ENCODE assay signal across 1 cellular context in the genomic region with DNA sequence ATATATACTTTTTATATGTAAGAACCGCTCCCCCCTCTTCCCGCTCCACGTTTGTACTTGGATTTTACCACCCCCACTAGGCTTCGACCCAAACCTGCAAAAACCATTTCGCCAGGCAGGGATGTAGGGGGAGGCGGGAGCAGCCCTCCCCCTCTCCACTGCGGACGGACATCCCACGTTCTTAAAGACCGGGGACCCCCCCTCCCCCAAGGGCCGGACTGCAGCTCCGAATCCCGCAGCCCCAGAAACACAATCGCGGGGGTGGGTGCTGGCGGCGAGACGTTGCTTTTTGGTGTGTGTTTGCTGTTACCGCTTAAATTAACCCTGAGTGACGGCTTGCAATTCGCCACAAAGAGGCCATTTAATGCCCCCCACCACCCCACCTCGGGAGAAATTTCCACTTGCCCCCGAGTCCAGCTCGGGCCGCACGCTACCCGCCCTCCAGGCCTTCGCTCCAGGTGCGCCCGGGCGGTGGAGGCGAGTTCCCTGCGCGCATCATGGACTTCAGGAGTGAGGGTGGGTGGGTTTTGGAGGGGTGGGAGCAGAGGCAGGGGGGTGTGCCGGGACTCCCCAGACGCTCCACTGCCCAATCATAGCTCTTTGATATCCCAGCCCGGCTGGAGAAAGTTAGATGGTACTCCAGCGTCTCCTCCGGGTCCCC.
TF ChIP-seq lines count a peak whose summit lies in the region.

No MANE protein-coding gene starts in this region.

TF ChIP-seq in H1, 55 proteins besides CTCF, POLR2A, EP300 and RAD21:
- peak; percentile 32 for TF ChIP-seq RNF2 (IDR thresholded peaks at IDR 0.05; ENCODE audit: borderline replicate concordance, low read depth, low read length, missing control alignments, poor library complexity, severe bottlenecking)
- TF ChIP-seq SP1 (IDR thresholded peaks at IDR 0.05; ENCODE audit: low read depth, low read length) = no peak
- peak; percentile 17; the same call in 1 of the 2 replicates for TF ChIP-seq SUZ12 (IDR thresholded peaks at IDR 0.05; ENCODE audit: low read length)
- TF ChIP-seq EZH2 (IDR thresholded peaks at IDR 0.05; ENCODE audit: low read depth, low read length, severe bottlenecking) = peak; percentile 39
